34 cellular contexts compared by ENCODE assay signal in genomic region chr10:63578501-63578900, GRCh38.
"Had no signal": no experiment of that assay in that cellular context is flagged by ENCODE, and none has a peak within 500 bp of the region (broad histone marks: within the 10 kb centered on the region; RNA-seq: fewer than 3 reads in every experiment).

No MANE protein-coding gene starts in this region.

- H3K4me3 ChIP-seq: MG63 had no signal

- H3K9me3 ChIP-seq: MG63 had no signal

- DNase-seq: Karpas-422, Kasumi-1, MG63, MM.1S, MV-4-11, NCI-H1048, NCI-H1092, NCI-H1092 treated with DMSO at 0.1 percent for 48 hours, NCI-H1105, NCI-H1105 treated with DMSO at 0.1 percent for 48 hours, NCI-H1417, NCI-H1417 treated with DMSO at 0.1 percent for 48 hours, NCI-H1436, NCI-H1436 treated with DMSO at 0.1 percent for 48 hours, NCI-H146, NCI-H1694, NCI-H1694 treated with DMSO at 0.1 percent for 48 hours, NCI-H187, NCI-H187 treated with DMSO at 0.1 percent for 48 hours, NCI-H1930, NCI-H2029, NCI-H2029 treated with DMSO at 0.1 percent for 48 hours, NCI-H2081, NCI-H2081 treated with DMSO at 0.1 percent for 48 hours, NCI-H2107, NCI-H2171, NCI-H2171 treated with DMSO at 0.1 percent for 48 hours, NCI-H2227 treated with DMSO at 0.1 percent for 48 hours, NCI-H226, NCI-H345, NCI-H446, NCI-H446 treated with DMSO at 0.1 percent for 48 hours, NCI-H510A had no signal

- H3K4me2 ChIP-seq: KMS-11 had no signal

- H3K27me3 ChIP-seq: MG63 had no signal

- H3K27ac ChIP-seq: KMS-11 had no signal
